In genomic region chr10:15223174-15223573, GRCh38 we compare ENCODE assay signal across 21 cellular contexts. TPM values are rescaled to one million over a fixed set of nuclear protein-coding genes. Genes with fewer than 3 reads are reported as not detected.
A peak's percentile ranks its signal among the peaks of the same experiment; 100 is the strongest.
DNase-seq lines count a peak whose midpoint lies in the region; ATAC-seq and TF ChIP-seq lines count a peak whose summit lies in the region.
"Had no signal": no experiment of that assay in that cellular context is flagged by ENCODE, and none has a peak within 500 bp of the region (broad histone marks: within the 10 kb centered on the region; RNA-seq: fewer than 3 reads in every experiment).

No MANE protein-coding gene starts in this region.

- H3K4me1 Mint-ChIP-seq in stimulated activated effector memory CD8-positive, alpha-beta T cell treated with anti-CD3 and anti-CD28 coated beads, Interleukin-12 subunit alpha, Interleukin-12 subunit beta, amount 100 ng/mL, for 72 hours = no peaks in the 10 kb centered on the region
- H3K4me1 Mint-ChIP-seq: CD8-positive, alpha-beta memory T cell; natural killer cell had no signal

- H3K27ac Mint-ChIP-seq in stimulated activated effector memory CD8-positive, alpha-beta T cell treated with anti-CD3 and anti-CD28 coated beads, Interleukin-12 subunit alpha, Interleukin-12 subunit beta, amount 100 ng/mL, for 72 hours = no peak overlapping the region
- H3K27ac Mint-ChIP-seq: natural killer cell had no signal

- ATAC-seq in stimulated activated effector memory CD8-positive, alpha-beta T cell treated with anti-CD3 and anti-CD28 coated beads, Interleukin-12 subunit alpha, Interleukin-12 subunit beta, amount 100 ng/mL, for 72 hours = no peak
- no peak for ATAC-seq in GM21619 (IDR thresholded peaks at IDR 0.05; ENCODE audit: unreplicated experiment)
- ATAC-seq: natural killer cell had no signal

- H3K36me3 Mint-ChIP-seq in stimulated activated effector memory CD8-positive, alpha-beta T cell treated with anti-CD3 and anti-CD28 coated beads, Interleukin-12 subunit alpha, Interleukin-12 subunit beta, amount 100 ng/mL, for 72 hours = no peaks in the 10 kb centered on the region
- H3K36me3 Mint-ChIP-seq: natural killer cell had no signal

- DNase-seq in AG08395 (ENCODE audit: low spot score) (peak; percentile 62), M059J (ENCODE audit: low read depth) (peak; percentile 70), cardiac fibroblast (ENCODE audit: low read depth in 2 of 2) (peak; percentile 84 to 87), head of caudate nucleus (peak in 29 of 42 donors; percentile 8 to 77 (median 38)), NOMO-1 (lab: John Stamatoyannopoulos, UW; ENCODE audit: unreplicated experiment in 2 of 2) (no peak)
- DNase-seq in stimulated activated effector memory CD8-positive, alpha-beta T cell treated with anti-CD3 and anti-CD28 coated beads, Interleukin-12 subunit alpha, Interleukin-12 subunit beta, amount 100 ng/mL, for 72 hours (ENCODE audit: low spot score in 2 of 2) = no peak
- no peak for DNase-seq in activated CD8-positive, alpha-beta memory T cell treated with anti-CD3 and anti-CD28 coated beads for 24 hours
- DNase-seq: activated T-cell treated with anti-CD3 and anti-CD28 coated beads for 4 hours; aorta; CD8-positive, alpha-beta memory T cell; DMS79; KBM-7; natural killer cell; NCI-H1930; NCI-H510A; spleen; stimulated activated CD4-positive, alpha-beta T cell treated with anti-CD3 and anti-CD28 coated beads, Interleukin-4, amount 100 ng/mL, for 4 hours; SW 1271 had no signal

- H3K4me3 Mint-ChIP-seq in stimulated activated effector memory CD8-positive, alpha-beta T cell treated with anti-CD3 and anti-CD28 coated beads, Interleukin-12 subunit alpha, Interleukin-12 subunit beta, amount 100 ng/mL, for 72 hours = no peak overlapping the region
- H3K4me3 Mint-ChIP-seq: CD8-positive, alpha-beta memory T cell; natural killer cell had no signal

- H3K4me3 ChIP-seq in cardiac fibroblast (replicated peaks in 1 of 2; ENCODE audit: low read depth in 2 of 2, low read length in 2 of 2) = no peak overlapping the region
- H3K4me3 ChIP-seq: coronary artery, prostate gland, spleen had no signal

- intact Hi-C loops in head of caudate nucleus (cut with DNase I) = no loop called here

- H3K9me3 Mint-ChIP-seq in stimulated activated effector memory CD8-positive, alpha-beta T cell treated with anti-CD3 and anti-CD28 coated beads, Interleukin-12 subunit alpha, Interleukin-12 subunit beta, amount 100 ng/mL, for 72 hours = peaks cover 4% of the 10 kb centered on the region

- no peak for TF ChIP-seq CTCF in cardiac fibroblast (IDR thresholded peaks at IDR 0.05; ENCODE audit: low read depth, low read length)

RNA-seq across cellular contexts. Expression of gene NMT2, which starts 54.7 kb away (rescaled TPM):
- total RNA-seq in M059J (2014; rRNA removed; shearing (Covaris generic)) = 28.3 and 51.2 TPM in 2 replicates

Comparison
In these comparisons a context has a peak if more than half of its experiments do, and no peak if none do; other contexts are left out.
1. DNase-seq: peak in AG08395 (single experiment), M059J (single experiment), cardiac fibroblast (2 of 2) and head of caudate nucleus (29 of 42); none in stimulated activated effector memory CD8-positive, alpha-beta T cell treated with anti-CD3 and anti-CD28 coated beads, Interleukin-12 subunit alpha, Interleukin-12 subunit beta, amount 100 ng/mL, for 72 hours (0 of 2), NOMO-1 (0 of 2) and activated CD8-positive, alpha-beta memory T cell treated with anti-CD3 and anti-CD28 coated beads for 24 hours (single experiment).